In the genomic region with DNA sequence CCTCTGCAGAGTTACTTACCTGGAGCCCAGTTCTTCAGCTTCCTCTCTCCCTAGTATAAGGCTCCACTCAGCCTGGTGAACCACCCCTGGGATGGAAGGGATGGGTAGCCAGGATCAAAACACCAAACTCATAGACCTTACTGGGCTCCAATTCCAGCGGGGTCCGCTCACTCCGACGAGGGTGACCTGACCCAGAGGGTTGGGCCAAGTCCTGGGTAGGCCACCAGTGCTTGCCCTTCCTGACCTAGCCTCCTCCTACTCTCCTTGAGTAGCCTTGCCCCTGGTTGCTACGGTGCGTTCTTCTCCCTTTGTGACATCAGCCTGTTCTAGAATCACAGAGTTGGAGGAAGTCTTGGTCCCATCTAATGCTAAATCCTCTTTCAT, we compare ENCODE assay signal across 8 cellular contexts. TPM values are rescaled to one million over a fixed set of nuclear protein-coding genes. Genes with fewer than 3 reads are reported as not detected.
A peak's percentile ranks its signal among the peaks of the same experiment; 100 is the strongest.
DNase-seq lines count a peak whose midpoint lies in the region; ATAC-seq and TF ChIP-seq lines count a peak whose summit lies in the region.

No MANE protein-coding gene starts in this region.

- peaks cover 75% of the 10 kb centered on the region for H3K4me1 Mint-ChIP-seq in activated naive CD8-positive, alpha-beta T cell treated with anti-CD3 and anti-CD28 coated beads, Interleukin-2, amount 50 U/mL, for 24 hours

- peaks cover 19% of the 10 kb centered on the region for H3K36me3 Mint-ChIP-seq in activated naive CD8-positive, alpha-beta T cell treated with anti-CD3 and anti-CD28 coated beads, Interleukin-2, amount 50 U/mL, for 24 hours (ENCODE audit: low read depth)

- no peaks in the 10 kb centered on the region for H3K27me3 ChIP-seq in heart left ventricle
- H3K27me3 ChIP-seq in lower lobe of right lung (ENCODE audit: low read depth), result no peaks in the 10 kb centered on the region
- H3K27me3 ChIP-seq in aorta (ENCODE audit: control insufficient read depth in 1 of 2, insufficient read depth in 2 of 2, low read length in 1 of 2), result no peaks in the 10 kb centered on the region

- H3K36me3 ChIP-seq in heart left ventricle (peaks cover 0 to under 1% (median 0%) of the 10 kb centered on the region in 9 donors), lower lobe of right lung (no peaks in the 10 kb centered on the region), aorta (ENCODE audit: control insufficient read depth in 1 of 2, insufficient read depth in 2 of 2, low read length in 1 of 2) (no peaks in the 10 kb centered on the region)

- TF ChIP-seq CTCF in heart left ventricle (IDR thresholded peaks at IDR 0.05) (no peak), lower lobe of right lung (IDR thresholded peaks at IDR 0.05) (no peak)

- H3K4me3 Mint-ChIP-seq in activated naive CD8-positive, alpha-beta T cell treated with anti-CD3 and anti-CD28 coated beads, Interleukin-2, amount 50 U/mL, for 24 hours, result peak overlapping the region; percentile 92

- 90 to 93% (median 91%) methylated on average over 6 of the region's 6 CpGs for WGBS in heart left ventricle, 4 donors
- WGBS in aorta, 2 donors, result 95 to 96% methylated on average over 6 of the region's 6 CpGs

- no peaks in the 10 kb centered on the region for H3K27me3 Mint-ChIP-seq in activated naive CD8-positive, alpha-beta T cell treated with anti-CD3 and anti-CD28 coated beads, Interleukin-2, amount 50 U/mL, for 24 hours

- TF ChIP-seq POLR2A in heart left ventricle (IDR thresholded peaks at IDR 0.05), result no peak

- H3K9me3 Mint-ChIP-seq in activated naive CD8-positive, alpha-beta T cell treated with anti-CD3 and anti-CD28 coated beads, Interleukin-2, amount 50 U/mL, for 24 hours, result no peaks in the 10 kb centered on the region

- peaks cover 0 to 17% (median 2%) of the 10 kb centered on the region in 12 donors for H3K4me1 ChIP-seq in heart left ventricle
- H3K4me1 ChIP-seq in lower lobe of right lung, result peaks cover 16% of the 10 kb centered on the region
- no peaks in the 10 kb centered on the region for H3K4me1 ChIP-seq in aorta (ENCODE audit: control insufficient read depth in 1 of 2, insufficient read depth in 2 of 2, low read length in 2 of 2)

- H3K4me3 ChIP-seq in heart left ventricle, result peak overlapping the region in 9 of 12 donors; percentile 47 to 70 (median 55)
- H3K4me3 ChIP-seq in lower lobe of right lung, result peak overlapping the region; percentile 68
- no peak overlapping the region for H3K4me3 ChIP-seq in aorta (ENCODE audit: low read length in 2 of 2)

- H3K9me3 ChIP-seq in heart left ventricle (no peaks in the 10 kb centered on the region), lower lobe of right lung (no peaks in the 10 kb centered on the region), aorta (ENCODE audit: control insufficient read depth, low read length) (no peaks in the 10 kb centered on the region)

- ATAC-seq in heart left ventricle, result peak in 1 of 4 donors; percentile 20
- no peak for ATAC-seq in Right ventricle myocardium superior (ENCODE audit: poor library complexity)
- ATAC-seq in activated naive CD8-positive, alpha-beta T cell treated with anti-CD3 and anti-CD28 coated beads, Interleukin-2, amount 50 U/mL, for 24 hours, result peak; percentile 22
- peak; percentile 25 to 46 for ATAC-seq in lower lobe of right lung
- ATAC-seq in aorta (ENCODE audit: low FRiP score), result peak; percentile 20
- ATAC-seq in HG03378 (IDR thresholded peaks at IDR 0.05; ENCODE audit: unreplicated experiment), result no peak
- ATAC-seq in GM19035 (IDR thresholded peaks at IDR 0.05; ENCODE audit: unreplicated experiment), result no peak

- DNase-seq in heart left ventricle, result peak in 1 of 5 donors; percentile 52
- DNase-seq in Right ventricle myocardium superior, result no peak
- DNase-seq in activated naive CD8-positive, alpha-beta T cell treated with anti-CD3 and anti-CD28 coated beads, Interleukin-2, amount 50 U/mL, for 24 hours, result peak; percentile 37
- no peak for DNase-seq in lower lobe of right lung
- no peak for DNase-seq in aorta
- no peak for DNase-seq in GDM1 (lab: John Stamatoyannopoulos, UW)

- peak overlapping the region in 3 of 12 donors; percentile 54 to 83 (median 63) for H3K27ac ChIP-seq in heart left ventricle
- peak overlapping the region; percentile 76 for H3K27ac ChIP-seq in lower lobe of right lung
- no peak overlapping the region for H3K27ac ChIP-seq in aorta (ENCODE audit: low read depth in 1 of 2, low read length in 2 of 2)

- H3K27ac Mint-ChIP-seq in activated naive CD8-positive, alpha-beta T cell treated with anti-CD3 and anti-CD28 coated beads, Interleukin-2, amount 50 U/mL, for 24 hours, result peak overlapping the region; percentile 80

- intact Hi-C loops in heart left ventricle (cut with DNase I) (loop anchor here in 3 of 10 donors (5.0 to 10.0 kb wide), 2 partner anchors 99 to 377 kb away; no protein-coding TSS in a partner anchor), Right ventricle myocardium superior (cut with DNase I) (loop anchor here (5.0 kb wide), 1 partner anchor 99 kb away; no protein-coding TSS in a partner anchor), lower lobe of right lung (cut with DNase I) (no loop called here), aorta (cut with DNase I) (no loop called here)

RNA-seq across cellular contexts. Expression of a gene that starts 0.5 kb away (rescaled TPM):
- 10 to 100 TPM in 3 of 9 donors, 1 to 10 TPM in 3, under 1 TPM in 3; 0.32 to 21.5 (median 3.1) TPM for total RNA-seq in heart left ventricle
- polyA plus RNA-seq in heart left ventricle, result 1 to 10 TPM in 1 of 2 donors, under 1 TPM in 1; 0.53 to 1.1 TPM
- 0.70 TPM for total RNA-seq in Right ventricle myocardium superior
- total RNA-seq in lower lobe of right lung, result 5.8 TPM
- total RNA-seq in aorta, result 1 to 10 TPM; 3.8 to 7.7 TPM
- 1 to 10 TPM; 1.1 to 2.2 TPM for polyA plus RNA-seq in aorta

Comparison
In these comparisons a context has a peak if more than half of its experiments do, and no peak if none do; other contexts are left out.
1. ATAC-seq: peak in activated naive CD8-positive, alpha-beta T cell treated with anti-CD3 and anti-CD28 coated beads, Interleukin-2, amount 50 U/mL, for 24 hours (single experiment), lower lobe of right lung (2 of 2) and aorta (single experiment); none in Right ventricle myocardium superior (single experiment), HG03378 (single experiment) and GM19035 (single experiment).
2. H3K4me3 ChIP-seq: peak in heart left ventricle (9 of 12) and lower lobe of right lung (single experiment); none in aorta (0 of 2).